ENCODE assay signal across 1 cellular context in genomic region chr2:174839672-174840071, GRCh38.
TF ChIP-seq lines count a peak whose summit lies in the region.

No MANE protein-coding gene starts in this region.

TF ChIP-seq in HepG2, 621 proteins besides CTCF, POLR2A, EP300 and RAD21:
- TF ChIP-seq NCOR1 (IDR thresholded peaks at IDR 0.05; ENCODE audit: borderline replicate concordance, low read length) (no peak), RAD51 (IDR thresholded peaks at IDR 0.05; ENCODE audit: borderline replicate concordance) (no peak), FOXM1 (CRISPR knock-in tag; IDR thresholded peaks at IDR 0.05) (no peak), ZNF670 (CRISPR knock-in tag; IDR thresholded peaks at IDR 0.05; ENCODE audit: borderline replicate concordance) (no peak), HNRNPLL (IDR thresholded peaks at IDR 0.05; ENCODE audit: low read depth, low read length, poor library complexity, severe bottlenecking) (no peak), ZNF891 (CRISPR knock-in tag; IDR thresholded peaks at IDR 0.05) (no peak), HNF4A (CRISPR knock-in tag; IDR thresholded peaks at IDR 0.05) (no peak), ZNF562 (CRISPR knock-in tag; IDR thresholded peaks at IDR 0.05; ENCODE audit: borderline replicate concordance) (no peak), CHCHD3 (CRISPR knock-in tag; IDR thresholded peaks at IDR 0.05) (no peak)
- TF ChIP-seq, protein P1, sequence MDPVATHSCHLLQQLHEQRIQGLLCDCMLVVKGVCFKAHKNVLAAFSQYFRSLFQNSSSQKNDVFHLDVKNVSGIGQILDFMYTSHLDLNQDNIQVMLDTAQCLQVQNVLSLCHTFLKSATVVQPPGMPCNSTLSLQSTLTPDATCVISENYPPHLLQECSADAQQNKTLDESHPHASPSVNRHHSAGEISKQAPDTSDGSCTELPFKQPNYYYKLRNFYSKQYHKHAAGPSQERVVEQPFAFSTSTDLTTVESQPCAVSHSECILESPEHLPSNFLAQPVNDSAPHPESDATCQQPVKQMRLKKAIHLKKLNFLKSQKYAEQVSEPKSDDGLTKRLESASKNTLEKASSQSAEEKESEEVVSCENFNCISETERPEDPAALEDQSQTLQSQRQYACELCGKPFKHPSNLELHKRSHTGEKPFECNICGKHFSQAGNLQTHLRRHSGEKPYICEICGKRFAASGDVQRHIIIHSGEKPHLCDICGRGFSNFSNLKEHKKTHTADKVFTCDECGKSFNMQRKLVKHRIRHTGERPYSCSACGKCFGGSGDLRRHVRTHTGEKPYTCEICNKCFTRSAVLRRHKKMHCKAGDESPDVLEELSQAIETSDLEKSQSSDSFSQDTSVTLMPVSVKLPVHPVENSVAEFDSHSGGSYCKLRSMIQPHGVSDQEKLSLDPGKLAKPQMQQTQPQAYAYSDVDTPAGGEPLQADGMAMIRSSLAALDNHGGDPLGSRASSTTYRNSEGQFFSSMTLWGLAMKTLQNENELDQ (CRISPR knock-in tag; IDR thresholded peaks at IDR 0.05; ENCODE audit: borderline replicate concordance) = no peak
- TF ChIP-seq, protein P2, sequence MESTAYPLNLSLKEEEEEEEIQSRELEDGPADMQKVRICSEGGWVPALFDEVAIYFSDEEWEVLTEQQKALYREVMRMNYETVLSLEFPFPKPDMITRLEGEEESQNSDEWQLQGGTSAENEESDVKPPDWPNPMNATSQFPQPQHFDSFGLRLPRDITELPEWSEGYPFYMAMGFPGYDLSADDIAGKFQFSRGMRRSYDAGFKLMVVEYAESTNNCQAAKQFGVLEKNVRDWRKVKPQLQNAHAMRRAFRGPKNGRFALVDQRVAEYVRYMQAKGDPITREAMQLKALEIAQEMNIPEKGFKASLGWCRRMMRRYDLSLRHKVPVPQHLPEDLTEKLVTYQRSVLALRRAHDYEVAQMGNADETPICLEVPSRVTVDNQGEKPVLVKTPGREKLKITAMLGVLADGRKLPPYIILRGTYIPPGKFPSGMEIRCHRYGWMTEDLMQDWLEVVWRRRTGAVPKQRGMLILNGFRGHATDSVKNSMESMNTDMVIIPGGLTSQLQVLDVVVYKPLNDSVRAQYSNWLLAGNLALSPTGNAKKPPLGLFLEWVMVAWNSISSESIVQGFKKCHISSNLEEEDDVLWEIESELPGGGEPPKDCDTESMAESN (CRISPR knock-in tag; conservative IDR thresholded peaks at IDR 0.05) = no peak
